Comparison of ENCODE assay signal across 8 cellular contexts in genomic region chr2:1550076-1550475, GRCh38.
"Had no signal": no experiment of that assay in that cellular context is flagged by ENCODE, and none has a peak within 500 bp of the region (broad histone marks: within the 10 kb centered on the region; RNA-seq: fewer than 3 reads in every experiment).

No MANE protein-coding gene starts in this region.

- H3K4me3 ChIP-seq: body of pancreas, suprapubic skin, transverse colon had no signal

- H3K9me3 ChIP-seq: body of pancreas, suprapubic skin, transverse colon had no signal

- H3K27ac Mint-ChIP-seq: activated T-cell treated with anti-CD3 and anti-CD28 coated beads, Interleukin-2, amount 50 U/mL, for 72 hours; nephron progenitor cell; stimulated activated naive CD8-positive, alpha-beta T cell treated with anti-CD3 and anti-CD28 coated beads, Interleukin-15, Interleukin-2, amounts not matched to agents 100 ng/mL and 50 ng/mL, for 24 hours had no signal

- H3K4me3 Mint-ChIP-seq: activated T-cell treated with anti-CD3 and anti-CD28 coated beads, Interleukin-2, amount 50 U/mL, for 72 hours; nephron progenitor cell; stimulated activated naive CD8-positive, alpha-beta T cell treated with anti-CD3 and anti-CD28 coated beads, Interleukin-15, Interleukin-2, amounts not matched to agents 100 ng/mL and 50 ng/mL, for 24 hours had no signal

- H3K27me3 ChIP-seq: body of pancreas, transverse colon had no signal

- H3K9me3 Mint-ChIP-seq: activated T-cell treated with anti-CD3 and anti-CD28 coated beads, Interleukin-2, amount 50 U/mL, for 72 hours; nephron progenitor cell; stimulated activated naive CD8-positive, alpha-beta T cell treated with anti-CD3 and anti-CD28 coated beads, Interleukin-15, Interleukin-2, amounts not matched to agents 100 ng/mL and 50 ng/mL, for 24 hours had no signal

- H3K36me3 ChIP-seq: suprapubic skin, transverse colon, WERI-Rb-1 had no signal

- H3K27ac ChIP-seq: body of pancreas, dorsolateral prefrontal cortex, suprapubic skin, transverse colon, WERI-Rb-1 had no signal
